In genomic region chr2:20983844-20984243, GRCh38 we compare ENCODE assay signal across 24 cellular contexts.
"Had no signal": no experiment of that assay in that cellular context is flagged by ENCODE, and none has a peak within 500 bp of the region (broad histone marks: within the 10 kb centered on the region; RNA-seq: fewer than 3 reads in every experiment).

No MANE protein-coding gene starts in this region.

- H2AFZ ChIP-seq: neural progenitor cell had no signal

- H3K4me1 ChIP-seq: heart right ventricle, prostate gland, right atrium auricular region, spleen had no signal

- H3K4me3 ChIP-seq: dorsolateral prefrontal cortex, heart right ventricle, lung, neural progenitor cell, prostate gland, right atrium auricular region, skin epidermis, spleen, thoracic aorta, transverse colon had no signal

- H3K4me2 ChIP-seq: neural progenitor cell had no signal

- H3K27ac ChIP-seq: dorsolateral prefrontal cortex, epithelial cell of prostate, heart right ventricle, neural progenitor cell, prostate gland, right atrium auricular region, skin epidermis, spleen, transverse colon had no signal

- H3K36me3 ChIP-seq: heart right ventricle, neural progenitor cell, prostate gland, right atrium auricular region, spleen, thoracic aorta, transverse colon had no signal

- FAIRE-seq: colon, keratinocyte had no signal

- ATAC-seq: esophagus mucosa; heart right ventricle; naive thymus-derived CD4-positive, alpha-beta T cell; stimulated activated naive B cell treated with anti-CD40 and anti-IgM and Interleukin-4, amounts not matched to agents 10 μg/mL and 1 μg/mL and 100 μg/mL, for 72 hours had no signal

- H3K27me3 ChIP-seq: neural progenitor cell, right atrium auricular region, spleen, transverse colon had no signal

- H3K9ac ChIP-seq: neural progenitor cell had no signal

- H3K9me3 ChIP-seq: heart right ventricle, prostate gland, right atrium auricular region, spleen, thoracic aorta, transverse colon had no signal

- DNase-seq: caudate nucleus; cerebellar nuclear complex; dorsolateral prefrontal cortex; effector CD4-positive, alpha-beta T cell; foreskin fibroblast; glutamatergic neuron; heart right ventricle; hippocampal formation; mesenchymal stem cell; midbrain; naive thymus-derived CD4-positive, alpha-beta T cell; spleen; stimulated activated naive B cell treated with anti-CD40 and anti-IgM and Interleukin-4, amounts not matched to agents 10 μg/mL and 1 μg/mL and 100 μg/mL, for 72 hours; transverse colon had no signal
